7 cellular contexts compared by ENCODE assay signal in the genomic region with DNA sequence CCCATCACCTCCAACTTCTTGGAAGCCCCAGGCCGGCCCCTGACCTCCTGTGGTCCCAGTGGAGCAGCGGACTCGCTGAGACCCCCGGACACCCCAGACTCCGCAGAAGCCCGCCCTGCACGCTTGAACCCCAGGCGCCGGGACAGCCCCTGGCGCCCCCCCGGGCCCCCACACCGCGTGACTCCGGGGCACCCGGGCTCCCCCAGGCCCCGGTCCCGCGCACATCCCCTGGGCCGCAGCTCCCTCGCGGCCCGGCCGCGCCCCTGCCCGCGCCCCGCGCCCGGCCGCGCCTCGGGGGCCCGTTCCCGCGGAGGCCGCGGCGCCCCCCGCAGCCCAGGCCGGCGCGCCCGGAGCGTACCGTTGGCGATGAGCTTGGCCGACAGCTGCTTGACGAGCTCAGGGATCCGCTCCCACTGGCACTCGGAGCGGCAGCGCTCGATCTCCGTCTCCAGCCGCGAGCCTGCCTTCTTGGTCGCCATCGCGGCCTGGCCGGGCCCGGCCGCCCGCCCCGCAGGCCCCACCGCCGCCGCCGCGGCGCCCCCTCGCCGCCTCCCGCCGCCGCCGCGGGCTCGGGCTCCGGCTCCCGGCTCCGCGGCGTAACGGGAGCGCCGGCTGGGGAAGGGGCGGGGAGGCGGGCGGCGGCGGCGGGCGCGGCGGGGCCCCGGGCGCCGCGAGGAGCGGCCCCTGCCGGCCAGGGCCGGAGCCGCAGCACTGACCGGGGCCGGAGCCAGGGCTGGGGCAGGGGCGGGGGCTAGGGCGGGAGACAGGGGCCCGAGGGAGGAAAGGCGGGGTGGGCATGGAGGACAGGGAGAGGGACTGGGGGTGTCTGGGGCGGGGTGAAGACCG. TPM values are rescaled to one million over a fixed set of nuclear protein-coding genes. Genes with fewer than 3 reads are reported as not detected.
DNase-seq lines count a peak whose midpoint lies in the region; ATAC-seq, FAIRE-seq and TF ChIP-seq lines count a peak whose summit lies in the region.

A gene with protein sequence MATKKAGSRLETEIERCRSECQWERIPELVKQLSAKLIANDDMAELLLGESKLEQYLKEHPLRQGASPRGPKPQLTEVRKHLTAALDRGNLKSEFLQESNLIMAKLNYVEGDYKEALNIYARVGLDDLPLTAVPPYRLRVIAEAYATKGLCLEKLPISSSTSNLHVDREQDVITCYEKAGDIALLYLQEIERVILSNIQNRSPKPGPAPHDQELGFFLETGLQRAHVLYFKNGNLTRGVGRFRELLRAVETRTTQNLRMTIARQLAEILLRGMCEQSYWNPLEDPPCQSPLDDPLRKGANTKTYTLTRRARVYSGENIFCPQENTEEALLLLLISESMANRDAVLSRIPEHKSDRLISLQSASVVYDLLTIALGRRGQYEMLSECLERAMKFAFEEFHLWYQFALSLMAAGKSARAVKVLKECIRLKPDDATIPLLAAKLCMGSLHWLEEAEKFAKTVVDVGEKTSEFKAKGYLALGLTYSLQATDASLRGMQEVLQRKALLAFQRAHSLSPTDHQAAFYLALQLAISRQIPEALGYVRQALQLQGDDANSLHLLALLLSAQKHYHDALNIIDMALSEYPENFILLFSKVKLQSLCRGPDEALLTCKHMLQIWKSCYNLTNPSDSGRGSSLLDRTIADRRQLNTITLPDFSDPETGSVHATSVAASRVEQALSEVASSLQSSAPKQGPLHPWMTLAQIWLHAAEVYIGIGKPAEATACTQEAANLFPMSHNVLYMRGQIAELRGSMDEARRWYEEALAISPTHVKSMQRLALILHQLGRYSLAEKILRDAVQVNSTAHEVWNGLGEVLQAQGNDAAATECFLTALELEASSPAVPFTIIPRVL (minus strand): TSS at position 614 of the 846 bp plus-strand sequence. CDS start 135 bp downstream, at position 479.

- peak; percentile 30; the same call in 1 of the 2 replicates for TF ChIP-seq POLR2A in H54 (IDR thresholded peaks at IDR 0.05; ENCODE audit: low read depth, low read length)

- ATAC-seq in left cardiac atrium = peak; percentile 78 to 88

- H3K4me1 Mint-ChIP-seq in activated naive CD8-positive, alpha-beta T cell treated with anti-CD3 and anti-CD28 coated beads for 36 hours = peaks cover 9% of the 10 kb centered on the region

- no peak within 1 kb of the TSS for H3K27ac Mint-ChIP-seq in activated naive CD8-positive, alpha-beta T cell treated with anti-CD3 and anti-CD28 coated beads for 36 hours

- intact Hi-C loops in left cardiac atrium (cut with DNase I) (loop anchor here in 1 of 2 donors (5.0 kb wide), 1 partner anchor 54 kb away; no protein-coding TSS in a partner anchor), posterior vena cava (cut with DNase I) (no loop called here)

- no peak for FAIRE-seq in H54 (lab: Jason Lieb, UNC)

- H3K4me3 Mint-ChIP-seq in activated naive CD8-positive, alpha-beta T cell treated with anti-CD3 and anti-CD28 coated beads for 36 hours = peak within 1 kb of the TSS; percentile 67

- H3K9me3 Mint-ChIP-seq in activated naive CD8-positive, alpha-beta T cell treated with anti-CD3 and anti-CD28 coated beads for 36 hours = no peaks in the 10 kb centered on the region

- H3K27me3 Mint-ChIP-seq in activated naive CD8-positive, alpha-beta T cell treated with anti-CD3 and anti-CD28 coated beads for 36 hours = peaks cover 23% of the 10 kb centered on the region

- no peaks in the 10 kb centered on the region for H3K36me3 Mint-ChIP-seq in activated naive CD8-positive, alpha-beta T cell treated with anti-CD3 and anti-CD28 coated beads for 36 hours

- peak; percentile 91 for DNase-seq in H54 (ENCODE audit: insufficient read length, low spot score)
- peak; percentile 34 for DNase-seq in NCI-H510A treated with DMSO at 0.1 percent for 48 hours (lab: John Stamatoyannopoulos, UW)
- peak; percentile 38 for DNase-seq in activated naive CD8-positive, alpha-beta T cell treated with anti-CD3 and anti-CD28 coated beads for 36 hours
- DNase-seq in left cardiac atrium = peak; percentile 61
- DNase-seq in posterior vena cava (ENCODE audit: low spot score) = no peak
- DNase-seq in activated gamma-delta T cell treated with Interleukin-2 at 50 U/mL for 16 hours = no peak

- TF ChIP-seq CTCF in GM12872 (IDR thresholded peaks at IDR 0.05; ENCODE audit: insufficient read depth, low read depth, low read length) = peak; percentile 28; the same call in 1 of the 3 replicates

RNA-seq across cellular contexts. Expression of the gene that starts here (rescaled TPM):
- total RNA-seq in activated naive CD8-positive, alpha-beta T cell treated with anti-CD3 and anti-CD28 coated beads for 36 hours = 1 to 10 TPM; 7.1 to 7.6 TPM
- 10 to 100 TPM; 61.9 to 76.5 TPM for total RNA-seq in left cardiac atrium
- total RNA-seq in posterior vena cava = 10 to 100 TPM; 60.5 to 75.7 TPM

Comparison
In these comparisons a context has a peak if more than half of its experiments do, and no peak if none do; other contexts are left out.
1. RNA of the gene that starts here (total RNA-seq): 61.9 to 76.5 TPM in left cardiac atrium and 60.5 to 75.7 TPM in posterior vena cava; 7.1 to 7.6 TPM in activated naive CD8-positive, alpha-beta T cell treated with anti-CD3 and anti-CD28 coated beads for 36 hours; every median in the first group is over 4 times any median in the second.
2. DNase-seq: peak in H54 (single experiment), NCI-H510A treated with DMSO at 0.1 percent for 48 hours (single experiment), activated naive CD8-positive, alpha-beta T cell treated with anti-CD3 and anti-CD28 coated beads for 36 hours (single experiment) and left cardiac atrium (single experiment); none in posterior vena cava (single experiment) and activated gamma-delta T cell treated with Interleukin-2 at 50 U/mL for 16 hours (single experiment).